Comparison of ENCODE assay signal across 1 cellular context in the genomic region with DNA sequence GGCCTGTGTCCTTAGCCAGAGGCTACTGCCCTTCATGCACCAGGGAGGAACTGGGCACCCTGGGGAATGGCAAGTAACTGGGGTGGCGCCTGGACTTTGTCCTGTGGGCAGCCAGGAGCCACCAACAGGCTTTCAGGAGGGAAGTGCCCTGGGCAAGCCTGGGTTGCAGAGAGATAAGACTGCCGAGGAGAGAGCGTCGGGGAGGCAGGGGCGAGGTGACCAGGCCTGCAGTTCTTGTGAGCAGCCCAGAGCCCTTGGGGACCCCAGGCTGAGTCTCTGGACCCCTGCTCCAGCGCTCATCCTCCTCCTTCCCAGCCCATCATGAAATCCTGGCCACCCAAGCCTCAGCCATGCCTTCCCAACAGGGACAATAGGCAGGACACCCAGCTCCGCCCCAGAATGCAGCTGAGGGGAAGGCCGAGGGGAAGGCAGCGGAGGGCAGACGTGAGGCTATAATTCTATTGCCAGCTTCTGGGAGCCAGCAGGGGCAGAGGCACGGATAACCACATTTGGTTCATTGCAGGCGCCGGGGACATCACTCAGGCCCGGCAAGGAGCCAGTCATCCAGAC.
TF ChIP-seq lines count a peak whose summit lies in the region.

No MANE protein-coding gene starts in this region.

TF ChIP-seq in A549, 52 proteins besides CTCF, POLR2A, EP300 and RAD21 (continued from another document):
- TF ChIP-seq HMGXB4 (CRISPR knock-in tag; IDR thresholded peaks at IDR 0.05; ENCODE audit: borderline replicate concordance) (no peak), CHD2 (IDR thresholded peaks at IDR 0.05; ENCODE audit: low read length, partially characterized antibody) (no peak), EHMT2 (IDR thresholded peaks at IDR 0.05; ENCODE audit: low read depth) (no peak), KDM1A (IDR thresholded peaks at IDR 0.05; ENCODE audit: low read depth) (no peak), FOSL2 (IDR thresholded peaks at IDR 0.05) (no peak), FOSL2 (CRISPR knock-in tag; IDR thresholded peaks at IDR 0.05) (no peak), EHF (CRISPR knock-in tag; IDR thresholded peaks at IDR 0.05) (no peak), ZNF302 (CRISPR knock-in tag; IDR thresholded peaks at IDR 0.05) (no peak), TFCP2L1 (CRISPR knock-in tag; IDR thresholded peaks at IDR 0.05) (no peak)
